ENCODE assay signal across 12 cellular contexts in the genomic region with DNA sequence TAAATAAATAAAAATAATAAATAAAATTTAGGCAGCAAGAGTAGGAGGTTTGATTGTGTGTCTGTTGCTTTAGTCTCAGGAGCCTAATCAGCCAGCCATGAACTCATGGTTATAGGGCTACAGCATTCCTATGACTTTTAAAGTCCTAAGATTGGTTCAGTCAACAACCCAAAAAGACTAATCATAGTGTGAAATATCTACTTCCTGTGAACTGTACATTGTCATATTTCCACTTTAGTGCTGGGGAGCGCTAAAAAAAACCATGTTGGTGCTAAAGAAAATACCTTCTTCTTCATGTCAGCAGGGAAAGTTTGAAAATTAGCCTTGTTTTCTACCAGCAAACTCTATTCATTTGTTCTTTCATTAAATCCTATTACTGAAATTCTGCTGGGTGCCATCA.
"Had no signal": no experiment of that assay in that cellular context is flagged by ENCODE, and none has a peak within 500 bp of the region (broad histone marks: within the 10 kb centered on the region; RNA-seq: fewer than 3 reads in every experiment).

No MANE protein-coding gene starts in this region.

- H3K27me3 Mint-ChIP-seq: T-helper 17 cell had no signal

- ATAC-seq: lower lobe of right lung, T-helper 17 cell had no signal

- H3K4me3 Mint-ChIP-seq: mesothelial cell of epicardium, T-helper 17 cell had no signal

- H3K27ac Mint-ChIP-seq: mesothelial cell of epicardium, T-helper 17 cell had no signal

- H3K4me1 Mint-ChIP-seq: mesothelial cell of epicardium had no signal

- DNase-seq: activated T-cell treated with anti-CD3 and anti-CD28 coated beads, Interleukin-2, amount 50 U/mL, for 1 hour; esophagus squamous epithelium; foreskin fibroblast; glutamatergic neuron; lower lobe of right lung; Right ventricle myocardium superior; SK-N-SH; small intestine; substantia nigra; T-helper 17 cell; transverse colon had no signal
